ENCODE assay signal across 8 cellular contexts in genomic region chr3:139202226-139202958, GRCh38.
DNase-seq lines count a peak whose midpoint lies in the region; ATAC-seq and TF ChIP-seq lines count a peak whose summit lies in the region.

No MANE protein-coding gene starts in this region.

- TF ChIP-seq POLR2A in adrenal gland (IDR thresholded peaks at IDR 0.05): no peak

- no TSS peak for BruUV-seq in PC-9 (replicated peaks; lab: Mats Ljungman, UMichigan)

- peak overlapping the region; percentile 22; the same call in 1 of the 2 replicates for H3K4me2 ChIP-seq in PC-9

- no peaks in the 10 kb centered on the region for H3K36me3 Mint-ChIP-seq in activated T-cell treated with anti-CD3 and anti-CD28 coated beads, Interleukin-2, amount 50 U/mL, for 24 hours (ENCODE audit: low read depth)

- H3K4me1 ChIP-seq in HEK293 (ENCODE audit: control insufficient read depth, insufficient read depth, low read length) (no peaks in the 10 kb centered on the region), PC-9 (replicated peaks; ENCODE audit: insufficient read depth) (no peaks in the 10 kb centered on the region), adrenal gland (replicated peaks in 1 of 2) (no peaks in the 10 kb centered on the region)

- CTCF ChIA-PET in HEK293 (lab: Yijun Ruan, JAX): interaction anchor here (1.1 kb wide), 1 partner anchor 90 kb away, joined by 3 read pairs; no protein-coding TSS in a partner anchor
- CTCF ChIA-PET in PC-9 (lab: Charles Lee): no interaction called here

- no peaks in the 10 kb centered on the region for H3F3A ChIP-seq in PC-9 (ENCODE audit: insufficient read depth, low read depth)

- H3K27ac Mint-ChIP-seq in activated T-cell treated with anti-CD3 and anti-CD28 coated beads, Interleukin-2, amount 50 U/mL, for 24 hours: no peak overlapping the region

- ATAC-seq in GM21528 (IDR thresholded peaks at IDR 0.05; ENCODE audit: low FRiP score, unreplicated experiment): no peak

- no peaks in the 10 kb centered on the region for H3K79me2 ChIP-seq in PC-9 (ENCODE audit: low read depth)

- WGBS in adrenal gland, 4 donors: 69 to 73% (median 71%) methylated on average over 4 to 5 of the region's 5 CpGs

- peak; percentile 26; the same call in 1 of the 3 replicates for TF ChIP-seq CTCF in GM12872 (IDR thresholded peaks at IDR 0.05; ENCODE audit: insufficient read depth, low read depth, low read length)
- TF ChIP-seq CTCF in HEK293 (tag by site-specific recombination; IDR thresholded peaks at IDR 0.05): peak; percentile 24; the same call in 1 of the 2 replicates
- no peak for TF ChIP-seq CTCF in PC-9 (conservative IDR thresholded peaks at IDR 0.05)
- TF ChIP-seq CTCF in adrenal gland (IDR thresholded peaks at IDR 0.05): no peak

- POLR2A ChIA-PET in HEK293 (lab: Yijun Ruan, JAX) (no interaction called here), PC-9 (lab: Charles Lee; ENCODE audit: unreplicated experiment) (no interaction called here)

- H2AFZ ChIP-seq in PC-9: no peak overlapping the region

- H3K9me2 ChIP-seq in PC-9 (ENCODE audit: insufficient read depth): no peaks in the 10 kb centered on the region; the same call in 1 of the 2 replicates

- H3K9me3 ChIP-seq in HEK293 (ENCODE audit: control insufficient read depth, insufficient read depth, low read depth, low read length) (no peaks in the 10 kb centered on the region), PC-9 (ENCODE audit: insufficient read depth, low read depth) (no peaks in the 10 kb centered on the region), adrenal gland (replicated peaks in 1 of 3) (no peaks in the 10 kb centered on the region)

- H3K4me3 Mint-ChIP-seq in activated T-cell treated with anti-CD3 and anti-CD28 coated beads, Interleukin-2, amount 50 U/mL, for 24 hours: no peak overlapping the region

- no peaks in the 10 kb centered on the region for H3K27me3 ChIP-seq in PC-9 (ENCODE audit: insufficient read depth, low read depth)
- H3K27me3 ChIP-seq in adrenal gland: no peaks in the 10 kb centered on the region

- intact Hi-C loops in PC-9 (cut with micrococcal nuclease; ENCODE audit: unreplicated experiment) (loop anchor here (1.0 to 5.0 kb wide), 5 partner anchors 90 to 504 kb away; no protein-coding TSS in a partner anchor), adrenal gland (cut with DNase I) (no loop called here)

- H4K20me1 ChIP-seq in PC-9 (ENCODE audit: insufficient read depth): no peaks in the 10 kb centered on the region

- H3K4me1 Mint-ChIP-seq in activated T-cell treated with anti-CD3 and anti-CD28 coated beads, Interleukin-2, amount 50 U/mL, for 24 hours (ENCODE audit: low read depth): no peaks in the 10 kb centered on the region

- H3K27me3 Mint-ChIP-seq in activated T-cell treated with anti-CD3 and anti-CD28 coated beads, Interleukin-2, amount 50 U/mL, for 24 hours: peaks cover 10% of the 10 kb centered on the region

- peak; percentile 59 to 72 for DNase-seq in PC-9
- peak; percentile 38 for DNase-seq in iPS DF 4.7 (ENCODE audit: extremely low read depth, low spot score)
- DNase-seq in EL: no peak
- no peak for DNase-seq in adrenal gland
- no peak for DNase-seq in activated T-cell treated with anti-CD3 and anti-CD28 coated beads, Interleukin-2, amount 50 U/mL, for 24 hours

- H3K9me3 Mint-ChIP-seq in activated T-cell treated with anti-CD3 and anti-CD28 coated beads, Interleukin-2, amount 50 U/mL, for 24 hours: peaks cover 2% of the 10 kb centered on the region

- H3K4me3 ChIP-seq in HEK293 (ENCODE audit: low read depth, low read length) (no peak overlapping the region), PC-9 (no peak overlapping the region), adrenal gland (no peak overlapping the region)

- H3K36me3 ChIP-seq in HEK293 (ENCODE audit: control insufficient read depth in 2 of 2, insufficient read depth in 1 of 2, low read length in 2 of 2) (no peaks in the 10 kb centered on the region), PC-9 (ENCODE audit: low read depth) (no peaks in the 10 kb centered on the region), adrenal gland (replicated peaks in 1 of 2) (no peaks in the 10 kb centered on the region)

- H3K27ac ChIP-seq in HEK293 (ENCODE audit: extremely low read depth, low read depth, low read length) (no peak overlapping the region), PC-9 (no peak overlapping the region), adrenal gland (no peak overlapping the region)

TF ChIP-seq in HEK293, 187 proteins besides CTCF, POLR2A, EP300 and RAD21:
- no peak for TF ChIP-seq ZBTB17 (tag by site-specific recombination; IDR thresholded peaks at IDR 0.05)
- TF ChIP-seq PRDM6 (tag by site-specific recombination; IDR thresholded peaks at IDR 0.05): no peak
- no peak for TF ChIP-seq GLI2 (tag by site-specific recombination; IDR thresholded peaks at IDR 0.05; ENCODE audit: borderline replicate concordance, low read depth)
- no peak for TF ChIP-seq ZFP3 (tag by site-specific recombination; IDR thresholded peaks at IDR 0.05; ENCODE audit: low read depth)
- TF ChIP-seq KLF10 (tag by site-specific recombination; IDR thresholded peaks at IDR 0.05): no peak
- no peak for TF ChIP-seq ZBTB49 (tag by site-specific recombination; IDR thresholded peaks at IDR 0.05; ENCODE audit: low read depth)

Comparison
In these comparisons a context has a peak if more than half of its experiments do, and no peak if none do; other contexts are left out.
1. CTCF ChIP-seq: peak in GM12872 (single experiment) and HEK293 (single experiment); none in PC-9 (single experiment) and adrenal gland (0 of 6).
2. DNase-seq: peak in PC-9 (2 of 2) and iPS DF 4.7 (single experiment); none in EL (single experiment), adrenal gland (0 of 7) and activated T-cell treated with anti-CD3 and anti-CD28 coated beads, Interleukin-2, amount 50 U/mL, for 24 hours (single experiment).